Comparison of ENCODE assay signal across 1 cellular context in genomic region chr17:40358323-40359038, GRCh38.
A peak's percentile ranks its signal among the peaks of the same experiment; 100 is the strongest.
TF ChIP-seq lines count a peak whose summit lies in the region.

No MANE protein-coding gene starts in this region.

TF ChIP-seq in K562, 482 proteins besides CTCF, POLR2A, EP300 and RAD21 (continues in another document):
- TF ChIP-seq ELK3 (CRISPR knock-in tag; IDR thresholded peaks at IDR 0.05), result no peak
- no peak for TF ChIP-seq ZNF408 (CRISPR knock-in tag; IDR thresholded peaks at IDR 0.05; ENCODE audit: low read depth)
- no peak; the same call in 1 of the 2 replicates for TF ChIP-seq ZBTB33 (CRISPR knock-in tag; IDR thresholded peaks at IDR 0.05)
- no peak for TF ChIP-seq GATA2 (CRISPR knock-in tag; IDR thresholded peaks at IDR 0.05)
- no peak for TF ChIP-seq ZBTB12 (CRISPR knock-in tag; IDR thresholded peaks at IDR 0.05)
- TF ChIP-seq THRA (IDR thresholded peaks at IDR 0.05), result no peak
- TF ChIP-seq ZBTB7A (IDR thresholded peaks at IDR 0.05; ENCODE audit: borderline replicate concordance, control insufficient read depth, low read depth, low read length), result no peak
- TF ChIP-seq POLR3G (IDR thresholded peaks at IDR 0.05; ENCODE audit: extremely low read depth, insufficient read length, insufficient replicate concordance), result no peak
- TF ChIP-seq OTX1 (CRISPR knock-in tag; IDR thresholded peaks at IDR 0.05), result peak; percentile 80; the same call in 1 of the 2 replicates
- TF ChIP-seq ARID2 (IDR thresholded peaks at IDR 0.05), result peak; percentile 61; the same call in 1 of the 2 replicates
- TF ChIP-seq PKNOX1 (IDR thresholded peaks at IDR 0.05), result no peak
- TF ChIP-seq C11orf30 (IDR thresholded peaks at IDR 0.05; ENCODE audit: low read depth), result no peak
- no peak for TF ChIP-seq RERE (CRISPR knock-in tag; IDR thresholded peaks at IDR 0.05; ENCODE audit: borderline replicate concordance)
- TF ChIP-seq ARID4B (CRISPR knock-in tag; IDR thresholded peaks at IDR 0.05), result no peak
- no peak for TF ChIP-seq PTTG1 (tag; IDR thresholded peaks at IDR 0.05; ENCODE audit: low read depth)
- peak; percentile 80 for TF ChIP-seq PHB2 (IDR thresholded peaks at IDR 0.05; ENCODE audit: low read depth)
- no peak for TF ChIP-seq NR3C1 (CRISPR knock-in tag; IDR thresholded peaks at IDR 0.05)
- TF ChIP-seq CHCHD3 (CRISPR knock-in tag; IDR thresholded peaks at IDR 0.05), result no peak
- no peak for TF ChIP-seq RBM25 (IDR thresholded peaks at IDR 0.05; ENCODE audit: low read depth, low read length, severe bottlenecking)
- peak; percentile 49 for TF ChIP-seq ZNF592 (IDR thresholded peaks at IDR 0.05)
- TF ChIP-seq FOXP1 (CRISPR knock-in tag; IDR thresholded peaks at IDR 0.05), result no peak
- TF ChIP-seq PTRF (tag; IDR thresholded peaks at IDR 0.05), result no peak
- TF ChIP-seq THRAP3 (IDR thresholded peaks at IDR 0.05; ENCODE audit: borderline replicate concordance), result peak; percentile 95; the same call in 1 of the 2 replicates
- no peak for TF ChIP-seq KLF6 (CRISPR knock-in tag; IDR thresholded peaks at IDR 0.05; ENCODE audit: borderline replicate concordance)
- TF ChIP-seq JUN (IDR thresholded peaks at IDR 0.05; ENCODE audit: borderline replicate concordance, low read depth, low read length), result no peak
- TF ChIP-seq JUN (CRISPR knock-in tag; IDR thresholded peaks at IDR 0.05; ENCODE audit: borderline replicate concordance), result no peak
- TF ChIP-seq POLR2H (tag; IDR thresholded peaks at IDR 0.05; ENCODE audit: low read depth), result no peak
- TF ChIP-seq HNRNPL (IDR thresholded peaks at IDR 0.05; ENCODE audit: low read depth, low read length), result no peak
- TF ChIP-seq ASH1L (IDR thresholded peaks at IDR 0.05; ENCODE audit: borderline replicate concordance, low read depth, partially characterized antibody), result peak; percentile 49
- no peak for TF ChIP-seq RBFOX2 (IDR thresholded peaks at IDR 0.05; ENCODE audit: low read depth, low read length)
- no peak for TF ChIP-seq ZNF707 (CRISPR knock-in tag; conservative IDR thresholded peaks at IDR 0.05)
- no peak for TF ChIP-seq SREBF1 (IDR thresholded peaks at IDR 0.05; ENCODE audit: borderline replicate concordance, low read depth, low read length)
- no peak for TF ChIP-seq SREBF2 (CRISPR knock-in tag; IDR thresholded peaks at IDR 0.05)
- no peak for TF ChIP-seq ZNF644 (tag; IDR thresholded peaks at IDR 0.05; ENCODE audit: low read depth)
- no peak for TF ChIP-seq SNRNP70 (optimal IDR thresholded peaks at IDR 0.05; ENCODE audit: low read depth, low read length)
- TF ChIP-seq ZNF699 (CRISPR knock-in tag; IDR thresholded peaks at IDR 0.05; ENCODE audit: insufficient replicate concordance), result no peak
- TF ChIP-seq BRF2 (IDR thresholded peaks at IDR 0.05; ENCODE audit: borderline replicate concordance, insufficient read depth, insufficient read length), result no peak
- TF ChIP-seq ZNF561 (CRISPR knock-in tag; conservative IDR thresholded peaks at IDR 0.05), result no peak
- no peak for TF ChIP-seq GABPB1 (CRISPR knock-in tag; IDR thresholded peaks at IDR 0.05)
- no peak for TF ChIP-seq ZNF586 (CRISPR knock-in tag; conservative IDR thresholded peaks at IDR 0.05)
